Comparison of ENCODE assay signal across 17 cellular contexts in genomic region chr1:237282266-237282783, GRCh38.
A peak's percentile ranks its signal among the peaks of the same experiment; 100 is the strongest.
DNase-seq lines count a peak whose midpoint lies in the region; ATAC-seq, FAIRE-seq and TF ChIP-seq lines count a peak whose summit lies in the region.
"Had no signal": no experiment of that assay in that cellular context is flagged by ENCODE, and none has a peak within 500 bp of the region (broad histone marks: within the 10 kb centered on the region; RNA-seq: fewer than 3 reads in every experiment).

No MANE protein-coding gene starts in this region.

- ATAC-seq in left ventricle myocardium superior (peak; percentile 2), Right ventricle myocardium inferior (no peak)

- no peak for TF ChIP-seq POLR2A in GM12892 (IDR thresholded peaks at IDR 0.05; ENCODE audit: low read depth, low read length)

- no peak for FAIRE-seq in GM12892 (lab: Jason Lieb, UNC)
- FAIRE-seq: A204.1 had no signal

- intact Hi-C loops in left ventricle myocardium superior (cut with micrococcal nuclease): no loop called here
- intact Hi-C loops in Right ventricle myocardium inferior (cut with DNase I): no loop called here

- DNase-seq in left ventricle myocardium superior: no peak
- no peak for DNase-seq in Right ventricle myocardium inferior (ENCODE audit: missing footprints)
- peak; percentile 15 to 69 for DNase-seq in NCI-H524 (lab: John Stamatoyannopoulos, UW)
- peak; percentile 20 for DNase-seq in cerebellar cortex (ENCODE audit: low spot score)
- DNase-seq in activated CD4-positive, alpha-beta T cell treated with anti-CD3 and anti-CD28 coated beads, Interleukin-2, amount 50 U/mL, for 48 hours: no peak
- no peak for DNase-seq in GM12892 (ENCODE audit: insufficient read length)
- DNase-seq in SKM-1 (lab: John Stamatoyannopoulos, UW; ENCODE audit: unreplicated experiment): no peak
- DNase-seq: ACHN; BE2C; CD4-positive, CD25-positive, alpha-beta regulatory T cell; CD8-positive, alpha-beta memory T cell; COR-L47; DMS153; DMS79; GF-D8; GM23248 had no signal

Comparison
In these comparisons a context has a peak if more than half of its experiments do, and no peak if none do; other contexts are left out.
1. DNase-seq: peak in NCI-H524 (2 of 2) and cerebellar cortex (single experiment); none in left ventricle myocardium superior (single experiment), Right ventricle myocardium inferior (single experiment), activated CD4-positive, alpha-beta T cell treated with anti-CD3 and anti-CD28 coated beads, Interleukin-2, amount 50 U/mL, for 48 hours (0 of 2), GM12892 (single experiment) and SKM-1 (single experiment).